ENCODE assay signal across 1 cellular context in the genomic region with DNA sequence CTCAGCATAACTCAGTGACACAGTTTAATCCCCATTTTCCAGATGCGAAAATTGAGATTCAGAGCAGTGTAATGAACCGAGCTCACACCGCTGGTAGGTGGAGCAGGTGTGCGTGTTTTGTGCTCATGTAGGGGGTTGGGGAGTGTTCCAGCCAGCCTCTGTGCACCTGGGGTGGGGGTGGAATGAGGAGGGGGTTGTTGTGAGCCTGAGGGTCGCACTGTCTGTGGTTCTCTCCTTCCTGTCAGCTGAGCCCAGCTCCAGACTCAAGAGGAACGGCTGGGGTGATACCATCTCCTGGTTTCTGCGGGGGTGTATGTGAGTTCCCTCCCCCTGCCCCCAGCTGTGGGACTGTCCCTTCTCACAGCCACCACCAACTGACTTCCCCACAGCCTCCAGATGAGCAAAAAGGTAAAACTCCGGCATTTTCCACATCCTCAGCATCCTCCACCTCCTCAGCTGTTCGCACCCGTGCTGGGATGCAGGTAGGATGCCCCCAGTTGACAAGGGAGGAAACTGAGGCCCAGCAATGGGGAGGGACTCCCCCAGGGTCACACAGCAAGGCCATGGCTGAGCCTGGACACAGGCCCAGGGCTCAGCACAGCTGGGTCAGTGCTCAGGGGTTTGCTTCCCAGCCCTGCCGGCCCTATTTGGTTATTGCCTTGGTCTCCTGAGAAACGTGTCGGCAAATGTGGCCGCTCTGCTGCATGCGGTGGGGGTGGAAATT.
TF ChIP-seq lines count a peak whose summit lies in the region.

No MANE protein-coding gene starts in this region.

TF ChIP-seq in GM12878, 131 proteins besides CTCF, POLR2A, EP300 and RAD21 (continues in another document):
- TF ChIP-seq SMAD5 (IDR thresholded peaks at IDR 0.05; ENCODE audit: low read depth) = no peak
- no peak for TF ChIP-seq CHD4 (IDR thresholded peaks at IDR 0.05)
- TF ChIP-seq WRNIP1 (IDR thresholded peaks at IDR 0.05; ENCODE audit: borderline replicate concordance, low read depth, low read length) = no peak
- no peak for TF ChIP-seq CREM (IDR thresholded peaks at IDR 0.05; ENCODE audit: low read depth)
- 0 out of 2 replicates have a peak, but pooled peaks have one; percentile 37 for TF ChIP-seq NR2F1 (conservative IDR thresholded peaks at IDR 0.05)
- TF ChIP-seq PML (IDR thresholded peaks at IDR 0.05; ENCODE audit: low read length) = no peak
- TF ChIP-seq ZBTB40 (IDR thresholded peaks at IDR 0.05; ENCODE audit: borderline replicate concordance) = no peak
- TF ChIP-seq, protein P1, sequence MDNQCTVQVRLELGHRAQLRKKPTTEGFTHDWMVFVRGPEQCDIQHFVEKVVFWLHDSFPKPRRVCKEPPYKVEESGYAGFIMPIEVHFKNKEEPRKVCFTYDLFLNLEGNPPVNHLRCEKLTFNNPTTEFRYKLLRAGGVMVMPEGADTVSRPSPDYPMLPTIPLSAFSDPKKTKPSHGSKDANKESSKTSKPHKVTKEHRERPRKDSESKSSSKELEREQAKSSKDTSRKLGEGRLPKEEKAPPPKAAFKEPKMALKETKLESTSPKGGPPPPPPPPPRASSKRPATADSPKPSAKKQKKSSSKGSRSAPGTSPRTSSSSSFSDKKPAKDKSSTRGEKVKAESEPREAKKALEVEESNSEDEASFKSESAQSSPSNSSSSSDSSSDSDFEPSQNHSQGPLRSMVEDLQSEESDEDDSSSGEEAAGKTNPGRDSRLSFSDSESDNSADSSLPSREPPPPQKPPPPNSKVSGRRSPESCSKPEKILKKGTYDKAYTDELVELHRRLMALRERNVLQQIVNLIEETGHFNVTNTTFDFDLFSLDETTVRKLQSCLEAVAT (IDR thresholded peaks at IDR 0.05) = 0 out of 2 replicates have a peak, but pooled peaks have one; percentile 43
- TF ChIP-seq MYC (IDR thresholded peaks at IDR 0.05; ENCODE audit: insufficient read depth, insufficient read length, insufficient replicate concordance, low read length, severe bottlenecking) = peak; percentile 6
- no peak for TF ChIP-seq RBBP5 (conservative IDR thresholded peaks at IDR 0.05)
- no peak for TF ChIP-seq USF2 (IDR thresholded peaks at IDR 0.05; ENCODE audit: borderline replicate concordance, low read depth, low read length)
- TF ChIP-seq E2F4 (IDR thresholded peaks at IDR 0.05; ENCODE audit: low read depth, low read length) = no peak
- no peak for TF ChIP-seq E4F1 (IDR thresholded peaks at IDR 0.05; ENCODE audit: borderline replicate concordance, partially characterized antibody)
- no peak for TF ChIP-seq STAT1 (conservative IDR thresholded peaks at IDR 0.05)
- peak; percentile 98 for TF ChIP-seq JUND (IDR thresholded peaks at IDR 0.05; ENCODE audit: low read depth, low read length)
- no peak for TF ChIP-seq YBX1 (IDR thresholded peaks at IDR 0.05)
- no peak for TF ChIP-seq FOS (IDR thresholded peaks at IDR 0.05; ENCODE audit: borderline replicate concordance, extremely low read depth, insufficient read length)
- TF ChIP-seq BMI1 (IDR thresholded peaks at IDR 0.05; ENCODE audit: borderline replicate concordance) = no peak
- TF ChIP-seq KAT2A (conservative IDR thresholded peaks at IDR 0.05; ENCODE audit: control insufficient read depth, low read depth, low read length) = no peak
- no peak for TF ChIP-seq RUNX3 (IDR thresholded peaks at IDR 0.05; ENCODE audit: low read length)
- peak; percentile 59; the same call in 1 of the 2 replicates for TF ChIP-seq RELB (IDR thresholded peaks at IDR 0.05; ENCODE audit: low read depth)
- TF ChIP-seq POU2F2 (IDR thresholded peaks at IDR 0.05; ENCODE audit: borderline replicate concordance, low read depth, low read length) = no peak
- no peak for TF ChIP-seq SMC3 (IDR thresholded peaks at IDR 0.05; ENCODE audit: borderline replicate concordance, low read length)
- no peak for TF ChIP-seq NRF1 (conservative IDR thresholded peaks at IDR 0.05; ENCODE audit: low read depth, low read length)
- no peak for TF ChIP-seq IRF4 (IDR thresholded peaks at IDR 0.05; ENCODE audit: low read depth, low read length)
- no peak for TF ChIP-seq PBX3 (IDR thresholded peaks at IDR 0.05; ENCODE audit: insufficient replicate concordance, low read depth, low read length)
- no peak for TF ChIP-seq RELA (IDR thresholded peaks at IDR 0.05; ENCODE audit: borderline replicate concordance, partially characterized antibody)
- TF ChIP-seq ATF3 (IDR thresholded peaks at IDR 0.05; ENCODE audit: borderline replicate concordance, extremely low read depth, low read depth, low read length) = no peak
- no peak for TF ChIP-seq JUNB (IDR thresholded peaks at IDR 0.05)
- TF ChIP-seq, protein P2, sequence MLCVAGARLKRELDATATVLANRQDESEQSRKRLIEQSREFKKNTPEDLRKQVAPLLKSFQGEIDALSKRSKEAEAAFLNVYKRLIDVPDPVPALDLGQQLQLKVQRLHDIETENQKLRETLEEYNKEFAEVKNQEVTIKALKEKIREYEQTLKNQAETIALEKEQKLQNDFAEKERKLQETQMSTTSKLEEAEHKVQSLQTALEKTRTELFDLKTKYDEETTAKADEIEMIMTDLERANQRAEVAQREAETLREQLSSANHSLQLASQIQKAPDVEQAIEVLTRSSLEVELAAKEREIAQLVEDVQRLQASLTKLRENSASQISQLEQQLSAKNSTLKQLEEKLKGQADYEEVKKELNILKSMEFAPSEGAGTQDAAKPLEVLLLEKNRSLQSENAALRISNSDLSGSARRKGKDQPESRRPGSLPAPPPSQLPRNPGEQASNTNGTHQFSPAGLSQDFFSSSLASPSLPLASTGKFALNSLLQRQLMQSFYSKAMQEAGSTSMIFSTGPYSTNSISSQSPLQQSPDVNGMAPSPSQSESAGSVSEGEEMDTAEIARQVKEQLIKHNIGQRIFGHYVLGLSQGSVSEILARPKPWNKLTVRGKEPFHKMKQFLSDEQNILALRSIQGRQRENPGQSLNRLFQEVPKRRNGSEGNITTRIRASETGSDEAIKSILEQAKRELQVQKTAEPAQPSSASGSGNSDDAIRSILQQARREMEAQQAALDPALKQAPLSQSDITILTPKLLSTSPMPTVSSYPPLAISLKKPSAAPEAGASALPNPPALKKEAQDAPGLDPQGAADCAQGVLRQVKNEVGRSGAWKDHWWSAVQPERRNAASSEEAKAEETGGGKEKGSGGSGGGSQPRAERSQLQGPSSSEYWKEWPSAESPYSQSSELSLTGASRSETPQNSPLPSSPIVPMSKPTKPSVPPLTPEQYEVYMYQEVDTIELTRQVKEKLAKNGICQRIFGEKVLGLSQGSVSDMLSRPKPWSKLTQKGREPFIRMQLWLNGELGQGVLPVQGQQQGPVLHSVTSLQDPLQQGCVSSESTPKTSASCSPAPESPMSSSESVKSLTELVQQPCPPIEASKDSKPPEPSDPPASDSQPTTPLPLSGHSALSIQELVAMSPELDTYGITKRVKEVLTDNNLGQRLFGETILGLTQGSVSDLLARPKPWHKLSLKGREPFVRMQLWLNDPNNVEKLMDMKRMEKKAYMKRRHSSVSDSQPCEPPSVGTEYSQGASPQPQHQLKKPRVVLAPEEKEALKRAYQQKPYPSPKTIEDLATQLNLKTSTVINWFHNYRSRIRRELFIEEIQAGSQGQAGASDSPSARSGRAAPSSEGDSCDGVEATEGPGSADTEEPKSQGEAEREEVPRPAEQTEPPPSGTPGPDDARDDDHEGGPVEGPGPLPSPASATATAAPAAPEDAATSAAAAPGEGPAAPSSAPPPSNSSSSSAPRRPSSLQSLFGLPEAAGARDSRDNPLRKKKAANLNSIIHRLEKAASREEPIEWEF (IDR thresholded peaks at IDR 0.05; ENCODE audit: insufficient replicate concordance, low read depth, low read length) = no peak
- TF ChIP-seq CREB1 (IDR thresholded peaks at IDR 0.05; ENCODE audit: low read depth) = no peak
- no peak for TF ChIP-seq NR2C2 (IDR thresholded peaks at IDR 0.05; ENCODE audit: borderline replicate concordance, control insufficient read depth, insufficient read length, low read depth)
- TF ChIP-seq ZSCAN29 (IDR thresholded peaks at IDR 0.05) = no peak
- TF ChIP-seq, protein P3, sequence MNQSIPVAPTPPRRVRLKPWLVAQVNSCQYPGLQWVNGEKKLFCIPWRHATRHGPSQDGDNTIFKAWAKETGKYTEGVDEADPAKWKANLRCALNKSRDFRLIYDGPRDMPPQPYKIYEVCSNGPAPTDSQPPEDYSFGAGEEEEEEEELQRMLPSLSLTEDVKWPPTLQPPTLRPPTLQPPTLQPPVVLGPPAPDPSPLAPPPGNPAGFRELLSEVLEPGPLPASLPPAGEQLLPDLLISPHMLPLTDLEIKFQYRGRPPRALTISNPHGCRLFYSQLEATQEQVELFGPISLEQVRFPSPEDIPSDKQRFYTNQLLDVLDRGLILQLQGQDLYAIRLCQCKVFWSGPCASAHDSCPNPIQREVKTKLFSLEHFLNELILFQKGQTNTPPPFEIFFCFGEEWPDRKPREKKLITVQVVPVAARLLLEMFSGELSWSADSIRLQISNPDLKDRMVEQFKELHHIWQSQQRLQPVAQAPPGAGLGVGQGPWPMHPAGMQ (IDR thresholded peaks at IDR 0.05; ENCODE audit: borderline replicate concordance) = no peak
